ENCODE assay signal across 9 cellular contexts in genomic region chr16:30903596-30903995, GRCh38. TPM values are rescaled to one million over a fixed set of nuclear protein-coding genes. Genes with fewer than 3 reads are reported as not detected.
A peak's percentile ranks its signal among the peaks of the same experiment; 100 is the strongest.
DNase-seq lines count a peak whose midpoint lies in the region; ATAC-seq and TF ChIP-seq lines count a peak whose summit lies in the region.
"Had no signal": no experiment of that assay in that cellular context is flagged by ENCODE, and none has a peak within 500 bp of the region (broad histone marks: within the 10 kb centered on the region; RNA-seq: fewer than 3 reads in every experiment).

No MANE protein-coding gene starts in this region.

- TF ChIP-seq CTCF in CD4-positive, alpha-beta T cell (IDR thresholded peaks at IDR 0.05), result no peak
- no peak for TF ChIP-seq CTCF in colonic mucosa (IDR thresholded peaks at IDR 0.05)
- no peak for TF ChIP-seq CTCF in BE2C (IDR thresholded peaks at IDR 0.05; ENCODE audit: low read depth, low read length)

- H3K4me3 ChIP-seq in colonic mucosa, result no peak overlapping the region
- no peak overlapping the region for H3K4me3 ChIP-seq in muscle layer of duodenum (ENCODE audit: low read depth in 1 of 2, low read length in 2 of 2)
- H3K4me3 ChIP-seq in BE2C (ENCODE audit: low read depth, low read length), result no peak overlapping the region

- H3K27ac ChIP-seq in CD4-positive, alpha-beta T cell (ENCODE audit: low read depth, low read length), result peak overlapping the region; percentile 37
- H3K27ac ChIP-seq in colonic mucosa (peak overlapping the region; percentile 16), muscle layer of duodenum (ENCODE audit: low read length) (peak overlapping the region; percentile 56)

- no peak overlapping the region for H3K9ac ChIP-seq in colonic mucosa (ENCODE audit: low read depth in 2 of 2, low read length in 2 of 2)

- no peak for ATAC-seq in CD4-positive, alpha-beta T cell (ENCODE audit: poor library complexity)
- no peak for ATAC-seq in HG02678 (IDR thresholded peaks at IDR 0.05; ENCODE audit: unreplicated experiment)
- no peak for ATAC-seq in HG02763 (IDR thresholded peaks at IDR 0.05; ENCODE audit: unreplicated experiment)

- CTCF ChIA-PET in CD4-positive, alpha-beta T cell (lab: Charles Lee), result interaction anchor here (1.5 to 3.4 kb wide), 4 partner anchors 28 to 239 kb away, joined by 3 to 75 read pairs (median 26); no protein-coding TSS in a partner anchor

- POLR2A ChIA-PET in CD4-positive, alpha-beta T cell (lab: Charles Lee), result interaction anchor here (1.6 to 4.5 kb wide), 4 partner anchors 27 to 245 kb away, joined by 3 to 93 read pairs (median 32); partner anchors contain the start of genes FBRS and PHKG2

- H3K27me3 Mint-ChIP-seq in CD4-positive, alpha-beta T cell, result no peaks in the 10 kb centered on the region

- no peak for DNase-seq in CD4-positive, alpha-beta T cell
- DNase-seq in NCI-H69 (lab: John Stamatoyannopoulos, UW), result peak; percentile 48
- no peak for DNase-seq in colonic mucosa
- no peak for DNase-seq in NCI-H510A treated with DMSO at 0.1 percent for 48 hours (lab: John Stamatoyannopoulos, UW)
- no peak for DNase-seq in BE2C
- DNase-seq: pancreas had no signal

- H3K9me3 ChIP-seq in CD4-positive, alpha-beta T cell (ENCODE audit: control insufficient read depth, low read length), result no peaks in the 10 kb centered on the region
- H3K9me3 ChIP-seq in colonic mucosa (no peaks in the 10 kb centered on the region), muscle layer of duodenum (ENCODE audit: control insufficient read depth in 1 of 2, low read length in 2 of 2) (no peaks in the 10 kb centered on the region), BE2C (no peaks in the 10 kb centered on the region)
- H3K9me3 ChIP-seq: pancreas had no signal

- peaks cover 3% of the 10 kb centered on the region for H3K9me3 Mint-ChIP-seq in CD4-positive, alpha-beta T cell

- no peaks in the 10 kb centered on the region for H3K27me3 ChIP-seq in CD4-positive, alpha-beta T cell (ENCODE audit: control insufficient read depth, insufficient read depth, low read length)
- H3K27me3 ChIP-seq in colonic mucosa, result no peaks in the 10 kb centered on the region
- H3K27me3 ChIP-seq in muscle layer of duodenum (ENCODE audit: low read depth, low read length), result no peaks in the 10 kb centered on the region
- H3K27me3 ChIP-seq in BE2C, result no peaks in the 10 kb centered on the region
- H3K27me3 ChIP-seq: pancreas had no signal

- peak overlapping the region; percentile 87 for H3K27ac Mint-ChIP-seq in CD4-positive, alpha-beta T cell

- H3K4me1 ChIP-seq in colonic mucosa (no peaks in the 10 kb centered on the region), muscle layer of duodenum (ENCODE audit: control insufficient read depth in 1 of 2, insufficient read depth in 2 of 2, low read length in 2 of 2) (peaks cover 0 to 13% of the 10 kb centered on the region in 2 donors), BE2C (no peaks in the 10 kb centered on the region)
- H3K4me1 ChIP-seq: pancreas had no signal

- intact Hi-C loops in CD4-positive, alpha-beta T cell (cut with DNase I, micrococcal nuclease), result loop anchor here in 1 of 2 experiments (2.0 to 5.0 kb wide), 2 partner anchors 17 to 56 kb away; no protein-coding TSS in a partner anchor
- intact Hi-C loops in colonic mucosa (cut with DNase I), result loop anchor here (5.0 to 10.0 kb wide), 2 partner anchors 56 to 199 kb away; no protein-coding TSS in a partner anchor

- no peaks in the 10 kb centered on the region for H3K36me3 ChIP-seq in colonic mucosa
- no peaks in the 10 kb centered on the region for H3K36me3 ChIP-seq in muscle layer of duodenum (ENCODE audit: control insufficient read depth in 1 of 2, insufficient read depth in 2 of 2, low read length in 2 of 2)
- no peaks in the 10 kb centered on the region for H3K36me3 ChIP-seq in BE2C
- H3K36me3 ChIP-seq: pancreas had no signal

- no peaks in the 10 kb centered on the region for H3K36me3 Mint-ChIP-seq in CD4-positive, alpha-beta T cell (ENCODE audit: low read depth)

- no peak overlapping the region for H3K4me3 Mint-ChIP-seq in CD4-positive, alpha-beta T cell

- H3K4me1 Mint-ChIP-seq in CD4-positive, alpha-beta T cell (ENCODE audit: low read depth), result peaks cover 38% of the 10 kb centered on the region

RNA-seq across cellular contexts. Expression of gene CTF1, which starts 7.2 kb away (rescaled TPM):
- total RNA-seq in CD4-positive, alpha-beta T cell, result under 1 TPM in 1 of 2 experiments, not detected in 1; 0.20 TPM
- total RNA-seq in colonic mucosa, result 1 to 10 TPM in 1 of 2 donors, under 1 TPM in 1; 0.72 to 1.6 TPM
- polyA plus RNA-seq in BE2C (2012; ENCODE audit: insufficient read depth, insufficient read length, low read depth), result 0.36 TPM

RNA-seq across cellular contexts. Expression of gene BCL7C, which starts 9.7 kb away (rescaled TPM):
- total RNA-seq in CD4-positive, alpha-beta T cell, result 10 to 100 TPM; 17.8 to 19.1 TPM
- total RNA-seq in colonic mucosa, result 10 to 100 TPM; 19.9 to 34.5 TPM
- 26.3 TPM for polyA plus RNA-seq in BE2C (2012; ENCODE audit: insufficient read depth, insufficient read length, low read depth)

RNA-seq across cellular contexts. Expression of gene FBXL19, which starts 19.8 kb away (rescaled TPM):
- 1 to 10 TPM; 7.5 to 8.9 TPM for total RNA-seq in CD4-positive, alpha-beta T cell
- 10 to 100 TPM; 21.9 to 44.8 TPM for total RNA-seq in colonic mucosa
- polyA plus RNA-seq in BE2C (2012; ENCODE audit: insufficient read depth, insufficient read length, low read depth), result 33.4 TPM

RNA-seq across cellular contexts. Expression of gene ORAI3, which starts 45.3 kb away (rescaled TPM):
- total RNA-seq in CD4-positive, alpha-beta T cell, result 1 to 10 TPM; 3.0 to 4.5 TPM
- 10 to 100 TPM; 14.3 to 22.1 TPM for total RNA-seq in colonic mucosa
- 3.1 TPM for polyA plus RNA-seq in BE2C (2012; ENCODE audit: insufficient read depth, insufficient read length, low read depth)

RNA-seq across cellular contexts. Expression of gene SETD1A, which starts 54.0 kb away (rescaled TPM):
- total RNA-seq in CD4-positive, alpha-beta T cell, result 10 to 100 TPM; 40.1 to 41.2 TPM
- 10 to 100 TPM; 11.6 to 15.9 TPM for total RNA-seq in colonic mucosa
- polyA plus RNA-seq in BE2C (2012; ENCODE audit: insufficient read depth, insufficient read length, low read depth), result 99.1 TPM
